Comparison of ENCODE assay signal across 11 cellular contexts in the genomic region with DNA sequence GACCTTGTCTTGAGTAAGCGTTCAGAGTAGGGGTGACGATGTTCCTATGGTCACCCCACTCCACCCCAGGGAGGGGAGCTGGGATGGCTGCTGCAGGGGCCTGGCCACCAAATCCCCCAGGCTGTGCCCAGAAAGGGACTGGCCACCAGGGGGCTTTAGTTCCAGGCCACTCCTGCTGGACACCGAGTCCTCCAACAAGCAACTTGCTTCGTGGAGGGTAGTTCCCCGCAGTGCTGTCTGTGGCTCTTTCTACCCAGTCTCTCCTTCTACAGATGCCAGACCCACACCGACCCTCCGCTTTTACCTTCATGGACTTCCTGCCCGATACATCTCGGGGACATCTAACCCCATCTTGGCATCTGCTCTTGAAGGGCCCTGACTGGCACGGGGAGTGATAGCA. TPM values are rescaled to one million over a fixed set of nuclear protein-coding genes. Genes with fewer than 3 reads are reported as not detected.
A peak's percentile ranks its signal among the peaks of the same experiment; 100 is the strongest.
DNase-seq lines count a peak whose midpoint lies in the region; ATAC-seq and TF ChIP-seq lines count a peak whose summit lies in the region.
"Had no signal": no experiment of that assay in that cellular context is flagged by ENCODE, and none has a peak within 500 bp of the region (broad histone marks: within the 10 kb centered on the region; RNA-seq: fewer than 3 reads in every experiment).

No MANE protein-coding gene starts in this region.

- H3K27ac ChIP-seq in WERI-Rb-1 (no peak overlapping the region), heart right ventricle (peak overlapping the region; percentile 46 to 92 (median 86)), upper lobe of left lung (no peak overlapping the region)

- TF ChIP-seq POLR2A in upper lobe of left lung (IDR thresholded peaks at IDR 0.05), result no peak

- DNase-seq in DMS53 (lab: John Stamatoyannopoulos, UW), result peak; percentile 42
- DNase-seq in DMS53 treated with DMSO at 0.1 percent for 48 hours (lab: John Stamatoyannopoulos, UW; ENCODE audit: unreplicated experiment), result no peak
- DNase-seq in WERI-Rb-1, result peak; percentile 45
- DNase-seq in heart right ventricle, result peak; percentile 25 to 40
- DNase-seq in upper lobe of left lung, result peak in 1 of 2 donors; percentile 19
- no peak for DNase-seq in CD1c-positive myeloid dendritic cell (ENCODE audit: extremely low spot score)
- DNase-seq: activated T-cell treated with anti-CD3 and anti-CD28 coated beads, Interleukin-2, amount 50 U/mL, for 1 hour; NCI-H1048; stimulated activated CD4-positive, alpha-beta T cell treated with anti-CD3 and anti-CD28 coated beads, Interleukin-4, amount 100 ng/mL, for 24 hours had no signal

- TF ChIP-seq EP300 in upper lobe of left lung (IDR thresholded peaks at IDR 0.05), result no peak

- H3K27me3 ChIP-seq in WERI-Rb-1 (ENCODE audit: insufficient read depth, low read depth, severe bottlenecking), result peaks cover 49% of the 10 kb centered on the region
- H3K27me3 ChIP-seq in heart right ventricle, result peaks cover 0 to 21% (median 0%) of the 10 kb centered on the region in 7 donors
- no peaks in the 10 kb centered on the region for H3K27me3 ChIP-seq in upper lobe of left lung

- 63 to 66% methylated on average over 10 of the region's 10 CpGs for WGBS in heart right ventricle, 2 donors
- WGBS in upper lobe of left lung, 2 donors, result 88 to 89% methylated on average over 9 to 10 of the region's 10 CpGs

- TF ChIP-seq CTCF in WERI-Rb-1 (IDR thresholded peaks at IDR 0.05; ENCODE audit: low read depth, low read length) (peak; percentile 76), heart right ventricle (IDR thresholded peaks at IDR 0.05) (peak in 8 of 9 donors; percentile 23 to 64 (median 52)), upper lobe of left lung (IDR thresholded peaks at IDR 0.05) (peak in 4 of 6 experiments; percentile 20 to 33 (median 26))

- intact Hi-C loops in heart right ventricle (cut with DNase I), result loop anchor here in 6 of 10 donors (2.0 to 10.0 kb wide), 4 partner anchors 43 to 597 kb away; no protein-coding TSS in a partner anchor

- H3K4me1 ChIP-seq in heart right ventricle (peaks cover 18 to 87% (median 71%) of the 10 kb centered on the region in 9 donors), upper lobe of left lung (peaks cover 21 to 40% (median 36%) of the 10 kb centered on the region in 4 donors)

- no peak overlapping the region for H3K4me3 ChIP-seq in WERI-Rb-1 (ENCODE audit: low read depth, low read length)
- no peak overlapping the region for H3K4me3 ChIP-seq in heart right ventricle
- no peak overlapping the region for H3K4me3 ChIP-seq in upper lobe of left lung

- H3K36me3 ChIP-seq in WERI-Rb-1 (no peaks in the 10 kb centered on the region), heart right ventricle (no peaks in the 10 kb centered on the region), upper lobe of left lung (no peaks in the 10 kb centered on the region)

- H3K9me3 ChIP-seq in WERI-Rb-1 (ENCODE audit: severe bottlenecking) (no peaks in the 10 kb centered on the region), heart right ventricle (no peaks in the 10 kb centered on the region), upper lobe of left lung (no peaks in the 10 kb centered on the region)

- ATAC-seq in heart right ventricle, result peak in 7 of 8 donors; percentile 2 to 47 (median 18)
- ATAC-seq in upper lobe of left lung (ENCODE audit: low FRiP score in 2 of 2), result no peak
- ATAC-seq in HG02798 (IDR thresholded peaks at IDR 0.05; ENCODE audit: poor library complexity, unreplicated experiment), result no peak
- ATAC-seq in GM21825 (IDR thresholded peaks at IDR 0.05; ENCODE audit: unreplicated experiment), result no peak

RNA-seq across cellular contexts. Expression of a gene that starts 35.7 kb away (rescaled TPM):
- total RNA-seq in heart right ventricle (1 to 10 TPM in 2 of 10 donors, under 1 TPM in 7, not detected in 1; 0.07 to 1.6 (median 0.49) TPM), upper lobe of left lung (1 to 10 TPM in 1 of 6 donors, under 1 TPM in 3, not detected in 2; 0.20 to 5.3 (median 0.28) TPM)
- under 1 TPM; 0.14 to 0.37 TPM for polyA plus RNA-seq in heart right ventricle

Comparison
In these comparisons a context has a peak if more than half of its experiments do, and no peak if none do; other contexts are left out.
1. DNase-seq: peak in DMS53 (single experiment), WERI-Rb-1 (single experiment) and heart right ventricle (2 of 2); none in DMS53 treated with DMSO at 0.1 percent for 48 hours (single experiment) and CD1c-positive myeloid dendritic cell (single experiment).
2. H3K27ac ChIP-seq: peak in heart right ventricle (10 of 10); none in WERI-Rb-1 (single experiment) and upper lobe of left lung (0 of 4).
3. CTCF ChIP-seq: peak in every context shown above with its lines; median percentile 76 in WERI-Rb-1; 52 in heart right ventricle; 26 in upper lobe of left lung.
4. ATAC-seq: peak in heart right ventricle (7 of 8); none in upper lobe of left lung (0 of 2), HG02798 (single experiment) and GM21825 (single experiment).